Comparison of ENCODE assay signal across 18 cellular contexts in the genomic region with DNA sequence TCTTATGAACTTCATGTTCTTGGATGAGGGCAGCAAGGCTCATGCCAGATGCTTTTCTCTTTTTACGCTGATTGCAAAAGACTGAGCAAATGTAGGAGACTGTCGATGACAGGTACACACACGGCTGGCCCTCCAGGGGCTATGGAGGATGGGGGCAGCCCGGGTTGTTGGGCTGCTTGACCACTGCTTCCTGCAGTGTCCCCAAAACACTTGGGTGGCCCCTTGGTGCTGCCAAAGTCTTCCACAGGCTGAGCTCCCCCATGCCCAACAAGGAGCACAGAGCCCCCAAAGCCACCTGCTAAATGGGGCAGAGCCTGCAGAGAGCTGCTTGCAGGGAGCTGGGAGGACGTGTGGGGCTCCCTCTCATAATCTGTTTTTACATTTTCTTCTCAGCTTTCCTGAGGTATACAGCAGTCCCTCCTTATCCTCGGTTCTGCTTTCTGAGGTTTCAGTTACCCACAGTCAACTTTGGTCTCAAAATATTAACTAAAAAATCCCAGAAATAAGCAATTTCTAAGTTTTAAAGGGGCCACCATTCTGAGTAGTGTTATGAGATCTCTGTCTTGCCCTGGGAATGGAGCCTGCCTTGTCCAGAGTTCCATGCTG. TPM values are rescaled to one million over a fixed set of nuclear protein-coding genes. Genes with fewer than 3 reads are reported as not detected.
"Had no signal": no experiment of that assay in that cellular context is flagged by ENCODE, and none has a peak within 500 bp of the region (broad histone marks: within the 10 kb centered on the region; RNA-seq: fewer than 3 reads in every experiment).

No MANE protein-coding gene starts in this region.

- H3K27ac Mint-ChIP-seq: nephron; stimulated activated naive CD8-positive, alpha-beta T cell treated with anti-CD3 and anti-CD28 coated beads, Interleukin-15, Interleukin-2, amounts not matched to agents 100 ng/mL and 50 ng/mL, for 24 hours had no signal

- FAIRE-seq: endometrium had no signal

- H3K4me3 Mint-ChIP-seq: naive B cell; nephron; stimulated activated naive CD8-positive, alpha-beta T cell treated with anti-CD3 and anti-CD28 coated beads, Interleukin-15, Interleukin-2, amounts not matched to agents 100 ng/mL and 50 ng/mL, for 24 hours had no signal

- H3K4me1 Mint-ChIP-seq: naive B cell, nephron had no signal

- H3K36me3 Mint-ChIP-seq: naive B cell had no signal

- ATAC-seq: gastroesophageal sphincter, left colon, left ventricle myocardium superior had no signal

- DNase-seq: effector memory CD4-positive, alpha-beta T cell; esophagus squamous epithelium; foreskin fibroblast; glutamatergic neuron; left colon; left ventricle myocardium superior; mesenchymal stem cell; midbrain; naive B cell; occipital lobe; stimulated activated CD4-positive, alpha-beta T cell treated with anti-CD3 and anti-CD28 coated beads, Interleukin-2, amount 100 ng/mL, for 48 hours; uterus had no signal

RNA-seq across cellular contexts. Expression of gene PRR23E, which starts 7.3 kb away (rescaled TPM):
- polyA plus RNA-seq: lung, smooth muscle cell had no signal
